29 cellular contexts compared by ENCODE assay signal in genomic region chr5:153537225-153537624, GRCh38. TPM values are rescaled to one million over a fixed set of nuclear protein-coding genes. Genes with fewer than 3 reads are reported as not detected.
"Had no signal": no experiment of that assay in that cellular context is flagged by ENCODE, and none has a peak within 500 bp of the region (broad histone marks: within the 10 kb centered on the region; RNA-seq: fewer than 3 reads in every experiment).

No MANE protein-coding gene starts in this region.

- H3K27me3 Mint-ChIP-seq: dendritic cell treated with granulocyte-macrophage colony-stimulating factor and Interleukin-4, amounts not matched to agents 40 ng/mL and 50 ng/mL, for 4 days; stimulated activated naive CD8-positive, alpha-beta T cell treated with anti-CD3 and anti-CD28 coated beads, Interleukin-15, amount 100 ng/mL, for 72 hours had no signal

- H3K36me3 Mint-ChIP-seq: natural killer cell had no signal

- DNase-seq: colonic mucosa; effector CD8-positive, alpha-beta T cell; endodermal cell; foreskin fibroblast; gastrocnemius medialis; left ventricle myocardium superior; lower lobe of right lung; natural killer cell; stimulated activated CD4-positive, alpha-beta T cell treated with anti-CD3 and anti-CD28 coated beads, Interleukin-12 subunit alpha, Interleukin-12 subunit beta, amount 100 ng/mL, for 4 hours; stimulated activated CD4-positive, alpha-beta T cell treated with anti-CD3 and anti-CD28 coated beads, Interleukin-1b, Interleukin-23, amount 100 ng/mL, for 48 hours; stimulated activated CD4-positive, alpha-beta T cell treated with anti-CD3 and anti-CD28 coated beads, Interleukin-4, amount 100 ng/mL, for 1 hour; stimulated activated CD8-positive, alpha-beta memory T cell treated with anti-CD3 and anti-CD28 coated beads, Interleukin-4, amount 100 ng/mL, for 48 hours; stimulated activated naive CD4-positive, alpha-beta T cell; stimulated activated naive CD8-positive, alpha-beta T cell treated with anti-CD3 and anti-CD28 coated beads, Interleukin-15, amount 100 ng/mL, for 72 hours; thyroid gland; trophoblast cell had no signal

- H3K27ac Mint-ChIP-seq: dendritic cell treated with granulocyte-macrophage colony-stimulating factor and Interleukin-4, amounts not matched to agents 40 ng/mL and 50 ng/mL, for 4 days; endodermal cell; natural killer cell; progenitor cell of endocrine pancreas; stimulated activated naive CD8-positive, alpha-beta T cell treated with anti-CD3 and anti-CD28 coated beads, Interleukin-15, amount 100 ng/mL, for 72 hours had no signal

- H2AFZ ChIP-seq: parathyroid adenoma had no signal

- H3K9ac ChIP-seq: parathyroid adenoma had no signal

- H3K4me3 ChIP-seq: colonic mucosa, gastrocnemius medialis, lower lobe of right lung, smooth muscle cell, thyroid gland, vagina had no signal

- H3K36me3 ChIP-seq: colonic mucosa, gastrocnemius medialis, lower lobe of right lung, thyroid gland, vagina had no signal

- H3K27ac ChIP-seq: colonic mucosa, epithelial cell of prostate, gastrocnemius medialis, lower lobe of right lung, parathyroid adenoma, thyroid gland, vagina had no signal

- H3K9me3 ChIP-seq: colonic mucosa, gastrocnemius medialis, lower lobe of right lung, thyroid gland, vagina had no signal

- ATAC-seq: esophagus mucosa; gastrocnemius medialis; left ventricle myocardium superior; lower lobe of right lung; natural killer cell; sciatic nerve; stimulated activated naive CD8-positive, alpha-beta T cell treated with anti-CD3 and anti-CD28 coated beads, Interleukin-15, amount 100 ng/mL, for 72 hours had no signal

- H3K4me2 ChIP-seq: smooth muscle cell had no signal

- H3K9me3 Mint-ChIP-seq: dendritic cell treated with granulocyte-macrophage colony-stimulating factor and Interleukin-4, amounts not matched to agents 40 ng/mL and 50 ng/mL, for 4 days; endodermal cell; natural killer cell; neural crest cell; stimulated activated naive CD8-positive, alpha-beta T cell treated with anti-CD3 and anti-CD28 coated beads, Interleukin-15, amount 100 ng/mL, for 72 hours had no signal

- H3K4me1 Mint-ChIP-seq: natural killer cell; neural crest cell; stimulated activated naive CD8-positive, alpha-beta T cell treated with anti-CD3 and anti-CD28 coated beads, Interleukin-15, amount 100 ng/mL, for 72 hours had no signal

- H3K4me3 Mint-ChIP-seq: dendritic cell treated with granulocyte-macrophage colony-stimulating factor and Interleukin-4, amounts not matched to agents 40 ng/mL and 50 ng/mL, for 4 days; endodermal cell; natural killer cell; neural crest cell; stimulated activated naive CD8-positive, alpha-beta T cell treated with anti-CD3 and anti-CD28 coated beads, Interleukin-15, amount 100 ng/mL, for 72 hours had no signal

- H3K79me2 ChIP-seq: parathyroid adenoma had no signal

- H3K27me3 ChIP-seq: colonic mucosa, gastrocnemius medialis, thyroid gland, vagina had no signal

RNA-seq across cellular contexts. Expression of gene GRIA1, which starts 46.8 kb away (rescaled TPM):
- total RNA-seq: esophagus mucosa, glomerular endothelial cell, mononuclear cell, natural killer cell, progenitor cell of endocrine pancreas, ureter, vagina had no signal
- polyA plus RNA-seq: keratinocyte had no signal
